In the genomic region with DNA sequence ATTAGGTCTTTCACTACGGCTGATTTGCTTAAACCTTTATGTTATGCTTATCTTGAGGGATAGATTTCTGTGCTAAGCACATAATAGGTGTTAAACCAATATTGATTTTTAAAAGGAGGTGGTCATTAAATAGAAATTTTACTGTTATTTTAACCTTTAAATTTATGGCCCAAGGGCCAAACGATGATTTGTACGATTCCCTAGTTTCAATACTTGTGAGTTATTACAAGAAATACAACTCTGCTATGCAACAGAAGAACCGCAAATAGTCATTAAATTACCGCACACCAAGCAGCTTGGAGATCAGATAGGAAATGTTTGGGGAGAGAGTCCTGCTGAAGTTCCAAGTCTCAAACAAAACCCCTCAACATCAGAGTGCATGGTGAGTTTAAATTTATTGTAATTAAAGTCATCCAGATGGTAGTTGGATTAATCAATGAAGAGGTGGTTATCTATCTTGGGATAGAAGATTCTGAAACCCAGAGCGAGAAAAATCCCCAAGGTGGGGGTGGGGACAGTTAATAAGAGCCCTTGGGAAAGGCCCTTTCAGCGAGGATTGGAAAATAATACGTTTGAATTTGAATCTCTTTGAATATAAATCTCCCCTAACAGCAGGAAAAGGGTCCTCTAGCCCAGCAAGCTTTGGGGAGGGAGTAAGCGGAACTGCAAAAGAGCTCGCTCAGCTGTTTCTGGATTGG, we compare ENCODE assay signal across 7 cellular contexts. TPM values are rescaled to one million over a fixed set of nuclear protein-coding genes. Genes with fewer than 3 reads are reported as not detected.
DNase-seq lines count a peak whose midpoint lies in the region; ATAC-seq, FAIRE-seq and TF ChIP-seq lines count a peak whose summit lies in the region.

No MANE protein-coding gene starts in this region.

- H3K27me3 Mint-ChIP-seq in activated CD8-positive, alpha-beta T cell treated with anti-CD3 and anti-CD28 coated beads, Interleukin-2, amount 10 ng/mL, durations not matched to agents 7 days and 5 days (ENCODE audit: low read depth), result peaks cover 14% of the 10 kb centered on the region

- TF ChIP-seq CTCF in LNCaP clone FGC (IDR thresholded peaks at IDR 0.05; ENCODE audit: control insufficient read depth, extremely low read depth, insufficient read depth), result no peak
- no peak for TF ChIP-seq CTCF in spleen (IDR thresholded peaks at IDR 0.05 in 8 of 11, conservative IDR thresholded peaks at IDR 0.05 in 3 of 11)

- ATAC-seq in activated CD8-positive, alpha-beta T cell treated with anti-CD3 and anti-CD28 coated beads, Interleukin-2, amount 10 ng/mL, durations not matched to agents 7 days and 5 days, result no peak
- no peak for ATAC-seq in GM21529 (IDR thresholded peaks at IDR 0.05; ENCODE audit: unreplicated experiment)

- H3K4me1 ChIP-seq in ES-I3 (ENCODE audit: insufficient read depth, low read length), result peaks cover 4% of the 10 kb centered on the region; the same call in 1 of the 2 replicates
- H3K4me1 ChIP-seq in iPS DF 6.9 (ENCODE audit: control insufficient read depth, insufficient read depth, low read length), result 0 out of 2 replicates have a peak, but pooled peaks cover 2% of the 10 kb centered on the region
- H3K4me1 ChIP-seq in spleen, result peaks cover 0 to 41% (median 34%) of the 10 kb centered on the region in 6 donors

- POLR2A ChIA-PET in activated CD8-positive, alpha-beta T cell treated with anti-CD3 and anti-CD28 coated beads, Interleukin-2, amount 10 ng/mL, durations not matched to agents 7 days and 5 days (lab: Charles Lee), result interaction anchor here (1.2 kb wide), 1 partner anchor 174 kb away, joined by 3 read pairs; no protein-coding TSS in a partner anchor

- WGBS in iPS DF 6.9 (ENCODE audit: insufficient coverage, insufficient read length), result no CpG with 5 or more reads among the region's 10 CpGs
- WGBS in spleen, 5 donors, result 11 to 19% (median 13%) methylated on average over 10 of the region's 10 CpGs

- H3K4me3 Mint-ChIP-seq in activated CD8-positive, alpha-beta T cell treated with anti-CD3 and anti-CD28 coated beads, Interleukin-2, amount 10 ng/mL, durations not matched to agents 7 days and 5 days, result peak overlapping the region; percentile 71

- H3K9me3 Mint-ChIP-seq in activated CD8-positive, alpha-beta T cell treated with anti-CD3 and anti-CD28 coated beads, Interleukin-2, amount 10 ng/mL, durations not matched to agents 7 days and 5 days (ENCODE audit: insufficient read depth), result no peaks in the 10 kb centered on the region

- intact Hi-C loops in spleen (cut with DNase I; ENCODE audit: low total_unique reads), result no loop called here

- CTCF ChIA-PET in activated CD8-positive, alpha-beta T cell treated with anti-CD3 and anti-CD28 coated beads, Interleukin-2, amount 10 ng/mL, durations not matched to agents 7 days and 5 days (lab: Charles Lee), result interaction anchor here (0.9 to 2.2 kb wide), 3 partner anchors 9 to 83 kb away, joined by 3 to 5 read pairs (median 4); no protein-coding TSS in a partner anchor

- peak overlapping the region; percentile 70 for H3K27ac Mint-ChIP-seq in activated CD8-positive, alpha-beta T cell treated with anti-CD3 and anti-CD28 coated beads, Interleukin-2, amount 10 ng/mL, durations not matched to agents 7 days and 5 days

- H3K9me3 ChIP-seq in ES-I3 (ENCODE audit: control insufficient read depth, insufficient read depth, low read length) (no peaks in the 10 kb centered on the region; the same call in 1 of the 2 replicates), iPS DF 6.9 (ENCODE audit: control insufficient read depth, insufficient read depth, low read length) (no peaks in the 10 kb centered on the region), spleen (peaks cover 0 to 5% (median 0%) of the 10 kb centered on the region in 8 donors)

- TF ChIP-seq POLR2A in spleen (IDR thresholded peaks at IDR 0.05), result no peak

- H3K4me3 ChIP-seq in LNCaP clone FGC (ENCODE audit: low read depth, low read length), result peak overlapping the region; percentile 58
- H3K4me3 ChIP-seq in iPS DF 6.9 (ENCODE audit: low read length), result peak overlapping the region; percentile 59; the same call in 1 of the 2 replicates
- H3K4me3 ChIP-seq in spleen, result peak overlapping the region; percentile 81 to 92 (median 90)

- H3K36me3 Mint-ChIP-seq in activated CD8-positive, alpha-beta T cell treated with anti-CD3 and anti-CD28 coated beads, Interleukin-2, amount 10 ng/mL, durations not matched to agents 7 days and 5 days (ENCODE audit: low read depth), result no peaks in the 10 kb centered on the region

- peak overlapping the region; percentile 97 for H3K9ac ChIP-seq in ES-I3 (ENCODE audit: low read depth, low read length)

- FAIRE-seq in HTR-8/SVneo (lab: Jason Lieb, UNC), result no peak

- H3K27ac ChIP-seq in iPS DF 6.9 (ENCODE audit: low read length) (peak overlapping the region; percentile 1), spleen (peak overlapping the region; percentile 84 to 96 (median 94))

- DNase-seq in LNCaP clone FGC (ENCODE audit: low read depth), result no peak
- DNase-seq in activated CD8-positive, alpha-beta T cell treated with anti-CD3 and anti-CD28 coated beads, Interleukin-2, amount 10 ng/mL, durations not matched to agents 7 days and 5 days, result no peak
- DNase-seq in iPS DF 6.9 (ENCODE audit: low read depth, low spot score), result no peak
- DNase-seq in spleen, result no peak
- no peak for DNase-seq in HTR-8/SVneo (ENCODE audit: insufficient read length, low spot score)

- H3K4me1 Mint-ChIP-seq in activated CD8-positive, alpha-beta T cell treated with anti-CD3 and anti-CD28 coated beads, Interleukin-2, amount 10 ng/mL, durations not matched to agents 7 days and 5 days (ENCODE audit: low read depth), result peaks cover 25% of the 10 kb centered on the region

- no peaks in the 10 kb centered on the region for H3K36me3 ChIP-seq in ES-I3 (ENCODE audit: insufficient read depth, low read length)
- no peaks in the 10 kb centered on the region for H3K36me3 ChIP-seq in iPS DF 6.9 (ENCODE audit: control insufficient read depth, insufficient read depth, low read length)
- H3K36me3 ChIP-seq in spleen, result no peaks in the 10 kb centered on the region

- H3K27me3 ChIP-seq in iPS DF 6.9 (ENCODE audit: control insufficient read depth, insufficient read depth, low read length) (no peaks in the 10 kb centered on the region), spleen (replicated peaks in 1 of 7) (no peaks in the 10 kb centered on the region)

RNA-seq across cellular contexts. Expression of gene QSER1, which starts 0.8 kb away (rescaled TPM):
- total RNA-seq in activated CD8-positive, alpha-beta T cell treated with anti-CD3 and anti-CD28 coated beads, Interleukin-2, amount 10 ng/mL, durations not matched to agents 7 days and 5 days, result 1 to 10 TPM; 7.3 to 7.9 TPM
- 10 to 100 TPM; 19.7 to 34.9 (median 25.3) TPM for total RNA-seq in spleen
- polyA plus RNA-seq in spleen, result 1 to 10 TPM; 2.4 to 3.0 (median 2.4) TPM
